30 cellular contexts compared by ENCODE assay signal in genomic region chr3:51947215-51947900, GRCh38. TPM values are rescaled to one million over a fixed set of nuclear protein-coding genes. Genes with fewer than 3 reads are reported as not detected.
"Had no signal": no experiment of that assay in that cellular context is flagged by ENCODE, and none has a peak within 500 bp of the region (broad histone marks: within the 10 kb centered on the region; RNA-seq: fewer than 3 reads in every experiment).

No MANE protein-coding gene starts in this region.

- H3K4me3 Mint-ChIP-seq: activated CD4-positive, alpha-beta T cell treated with anti-CD3 and anti-CD28 coated beads, Interleukin-2, amount 10 ng/mL, durations not matched to agents 7 days and 5 days; activated naive CD4-positive, alpha-beta T cell treated with anti-CD3 and anti-CD28 coated beads, Interleukin-2, amount 10 ng/mL, durations not matched to agents 7 days and 5 days; activated T-cell treated with anti-CD3 and anti-CD28 coated beads, Interleukin-2, amount 50 U/mL, for 72 hours; brain; stimulated activated naive B cell treated with anti-CD40 and anti-IgM and Interleukin-4, amounts not matched to agents 10 μg/mL and 1 μg/mL and 100 μg/mL, for 72 hours; T-cell; T-helper 2 cell treated with Interferon-gamma antibody and Interleukin-4, amounts not matched to agents 5 μg/mL and 100 μg/mL, for 36 hours had no signal

- H3K9me3 Mint-ChIP-seq: activated CD4-positive, alpha-beta T cell treated with anti-CD3 and anti-CD28 coated beads, Interleukin-2, amount 10 ng/mL, durations not matched to agents 7 days and 5 days; activated naive CD4-positive, alpha-beta T cell treated with anti-CD3 and anti-CD28 coated beads, Interleukin-2, amount 10 ng/mL, durations not matched to agents 7 days and 5 days; activated T-cell treated with anti-CD3 and anti-CD28 coated beads, Interleukin-2, amount 50 U/mL, for 72 hours; brain; stimulated activated naive B cell treated with anti-CD40 and anti-IgM and Interleukin-4, amounts not matched to agents 10 μg/mL and 1 μg/mL and 100 μg/mL, for 72 hours; T-cell; T-helper 2 cell treated with Interferon-gamma antibody and Interleukin-4, amounts not matched to agents 5 μg/mL and 100 μg/mL, for 36 hours had no signal

- H3K36me3 ChIP-seq: ovary, transverse colon, vagina, WERI-Rb-1 had no signal

- H3K27ac Mint-ChIP-seq: activated CD4-positive, alpha-beta T cell treated with anti-CD3 and anti-CD28 coated beads, Interleukin-2, amount 10 ng/mL, durations not matched to agents 7 days and 5 days; activated naive CD4-positive, alpha-beta T cell treated with anti-CD3 and anti-CD28 coated beads, Interleukin-2, amount 10 ng/mL, durations not matched to agents 7 days and 5 days; brain; T-cell; T-helper 2 cell treated with Interferon-gamma antibody and Interleukin-4, amounts not matched to agents 5 μg/mL and 100 μg/mL, for 36 hours had no signal

- FAIRE-seq: endothelial cell of umbilical vein, frontal cortex had no signal

- H3K36me3 Mint-ChIP-seq: activated naive CD4-positive, alpha-beta T cell treated with anti-CD3 and anti-CD28 coated beads, Interleukin-2, amount 10 ng/mL, durations not matched to agents 7 days and 5 days; brain had no signal

- H3K27ac ChIP-seq: esophagus muscularis mucosa, ovary, psoas muscle, skin epidermis, transverse colon, vagina, WERI-Rb-1 had no signal

- H3K27me3 ChIP-seq: esophagus muscularis mucosa, ovary, transverse colon, vagina had no signal

- H3K4me3 ChIP-seq: esophagus muscularis mucosa, mucosa of descending colon, ovary, psoas muscle, skin epidermis, transverse colon, vagina had no signal

- ATAC-seq: activated T-cell treated with anti-CD3 and anti-CD28 coated beads, Interleukin-2, amount 50 U/mL, for 72 hours; left cardiac atrium; mucosa of descending colon; psoas muscle; right cardiac atrium; stimulated activated naive B cell treated with anti-CD40 and anti-IgM and Interleukin-4, amounts not matched to agents 10 μg/mL and 1 μg/mL and 100 μg/mL, for 72 hours; T-cell had no signal

- H3K9me3 ChIP-seq: esophagus muscularis mucosa, mucosa of descending colon, ovary, psoas muscle, transverse colon, vagina had no signal

- DNase-seq: activated CD4-positive, alpha-beta T cell treated with anti-CD3 and anti-CD28 coated beads, Interleukin-2, amount 10 ng/mL, durations not matched to agents 7 days and 5 days; activated CD4-positive, CD25-positive, alpha-beta regulatory T cell treated with anti-CD3 and anti-CD28 coated beads, Interleukin-2, amount 50 U/mL, for 72 hours; activated CD8-positive, alpha-beta memory T cell treated with anti-CD3 and anti-CD28 coated beads, Interleukin-2, amount 50 U/mL, for 48 hours; activated effector memory CD4-positive, alpha-beta T cell treated with anti-CD3 and anti-CD28 coated beads, Interleukin-2, amount 50 U/mL, for 16 hours; activated naive CD4-positive, alpha-beta T cell treated with anti-CD3 and anti-CD28 coated beads, Interleukin-2, amount 10 ng/mL, durations not matched to agents 7 days and 5 days; activated T-cell treated with anti-CD3 and anti-CD28 coated beads, Interleukin-2, amount 50 U/mL, for 72 hours; anterior cingulate cortex; caudate nucleus; dermis blood vessel endothelial cell; effector memory CD4-positive, alpha-beta T cell; hypothalamus; left cardiac atrium; mesenchymal stem cell; psoas muscle; stimulated activated CD4-positive, alpha-beta T cell treated with anti-CD3 and anti-CD28 coated beads, Interleukin-15, amount 100 ng/mL, for 24 hours; stimulated activated naive B cell treated with anti-CD40 and anti-IgM and Interleukin-4, amounts not matched to agents 10 μg/mL and 1 μg/mL and 100 μg/mL, for 72 hours; T-cell; transverse colon; WERI-Rb-1 had no signal

RNA-seq across cellular contexts. Expression of gene GPR62, which starts 7.8 kb away (rescaled TPM):
- total RNA-seq: activated CD4-positive, alpha-beta T cell treated with anti-CD3 and anti-CD28 coated beads, Interleukin-2, amount 10 ng/mL, durations not matched to agents 7 days and 5 days; dermis blood vessel endothelial cell; lower leg skin; T-cell; transverse colon; vagina had no signal
